In genomic region chrX:153671589-153672530, GRCh38 we compare ENCODE assay signal across 22 cellular contexts. TPM values are rescaled to one million over a fixed set of nuclear protein-coding genes. Genes with fewer than 3 reads are reported as not detected.
"Had no signal": no experiment of that assay in that cellular context is flagged by ENCODE, and none has a peak within 500 bp of the region (broad histone marks: within the 10 kb centered on the region; RNA-seq: fewer than 3 reads in every experiment).

No MANE protein-coding gene starts in this region.

- H3K9me3 Mint-ChIP-seq: activated B cell treated with CpG ODN at 0.5 μM for 24 hours; activated CD4-positive, alpha-beta memory T cell treated with anti-CD3 and anti-CD28 coated beads for 36 hours; activated naive CD4-positive, alpha-beta T cell treated with anti-CD3 and anti-CD28 coated beads, Interleukin-2, amount 10 ng/mL, durations not matched to agents 7 days and 5 days; dendritic cell treated with granulocyte-macrophage colony-stimulating factor and Interleukin-4, amounts not matched to agents 40 ng/mL and 50 ng/mL, for 4 days; stimulated activated naive CD8-positive, alpha-beta T cell treated with anti-CD3 and anti-CD28 coated beads, Interleukin-15, Interleukin-2, amounts not matched to agents 100 ng/mL and 50 ng/mL, for 24 hours had no signal

- DNase-seq: activated B cell treated with CpG ODN at 0.5 μM for 24 hours; activated CD4-positive, alpha-beta memory T cell treated with anti-CD3 and anti-CD28 coated beads for 36 hours; activated CD4-positive, alpha-beta T cell treated with anti-CD3 and anti-CD28 coated beads for 4 hours; activated effector memory CD4-positive, alpha-beta T cell treated with Interleukin-2 at 50 U/mL for 16 hours; activated naive CD4-positive, alpha-beta T cell treated with anti-CD3 and anti-CD28 coated beads, Interleukin-2, amount 10 ng/mL, durations not matched to agents 7 days and 5 days; activated T-cell treated with anti-CD3 and anti-CD28 coated beads, Interleukin-2, amount 50 U/mL, for 48 hours; amygdala; cerebellar nuclear complex; effector CD4-positive, alpha-beta T cell; foreskin melanocyte; glutamatergic neuron; left ventricle myocardium inferior; midbrain; stimulated activated CD4-positive, alpha-beta T cell treated with anti-CD3 and anti-CD28 coated beads, Interleukin-4, amount 100 ng/mL, for 24 hours; T-helper 9 cell; tibial artery had no signal

- H3K36me3 Mint-ChIP-seq: activated CD4-positive, alpha-beta memory T cell treated with anti-CD3 and anti-CD28 coated beads for 36 hours; activated naive CD4-positive, alpha-beta T cell treated with anti-CD3 and anti-CD28 coated beads, Interleukin-2, amount 10 ng/mL, durations not matched to agents 7 days and 5 days had no signal

- H2AFZ ChIP-seq: hepatocyte had no signal

- H3K36me3 ChIP-seq: left ventricle myocardium inferior, tibial artery had no signal

- H3K4me3 ChIP-seq: hepatocyte, left ventricle myocardium inferior had no signal

- H3K4me1 ChIP-seq: left ventricle myocardium inferior had no signal

- FAIRE-seq: bronchial epithelial cell had no signal

- H3K27ac ChIP-seq: hepatocyte, left ventricle myocardium inferior, tibial artery had no signal

- H3K9me3 ChIP-seq: left ventricle myocardium inferior, tibial artery had no signal

- H3K79me2 ChIP-seq: hepatocyte had no signal

- H3K27ac Mint-ChIP-seq: activated B cell treated with CpG ODN at 0.5 μM for 24 hours; activated CD4-positive, alpha-beta memory T cell treated with anti-CD3 and anti-CD28 coated beads for 36 hours; activated naive CD4-positive, alpha-beta T cell treated with anti-CD3 and anti-CD28 coated beads, Interleukin-2, amount 10 ng/mL, durations not matched to agents 7 days and 5 days; dendritic cell treated with granulocyte-macrophage colony-stimulating factor and Interleukin-4, amounts not matched to agents 40 ng/mL and 50 ng/mL, for 4 days; stimulated activated naive CD8-positive, alpha-beta T cell treated with anti-CD3 and anti-CD28 coated beads, Interleukin-15, Interleukin-2, amounts not matched to agents 100 ng/mL and 50 ng/mL, for 24 hours had no signal

- H3K4me2 ChIP-seq: hepatocyte had no signal

- H3K4me3 Mint-ChIP-seq: activated B cell treated with CpG ODN at 0.5 μM for 24 hours; activated CD4-positive, alpha-beta memory T cell treated with anti-CD3 and anti-CD28 coated beads for 36 hours; activated naive CD4-positive, alpha-beta T cell treated with anti-CD3 and anti-CD28 coated beads, Interleukin-2, amount 10 ng/mL, durations not matched to agents 7 days and 5 days; dendritic cell treated with granulocyte-macrophage colony-stimulating factor and Interleukin-4, amounts not matched to agents 40 ng/mL and 50 ng/mL, for 4 days; stimulated activated naive CD8-positive, alpha-beta T cell treated with anti-CD3 and anti-CD28 coated beads, Interleukin-15, Interleukin-2, amounts not matched to agents 100 ng/mL and 50 ng/mL, for 24 hours had no signal

RNA-seq across cellular contexts. Expression of gene PNCK, which starts 1.8 kb away (rescaled TPM):
- total RNA-seq: activated B cell treated with CpG ODN at 0.5 μM for 24 hours; lung microvascular endothelial cell; T-helper 1 cell treated with Interleukin-12 subunit alpha and Interleukin-12 subunit beta and Interleukin-4 antibody, amounts not matched to agents 30 ng/mL and 1 ng/mL, for 36 hours had no signal

RNA-seq across cellular contexts. Expression of gene DUSP9, which starts 24.9 kb away (rescaled TPM):
- total RNA-seq: activated B cell treated with CpG ODN at 0.5 μM for 24 hours; left ventricle myocardium inferior; T-helper 1 cell treated with Interleukin-12 subunit alpha and Interleukin-12 subunit beta and Interleukin-4 antibody, amounts not matched to agents 30 ng/mL and 1 ng/mL, for 36 hours had no signal
